In genomic region chr1:1512425-1512824, GRCh38 we compare ENCODE assay signal across 8 cellular contexts. TPM values are rescaled to one million over a fixed set of nuclear protein-coding genes. Genes with fewer than 3 reads are reported as not detected.
DNase-seq lines count a peak whose midpoint lies in the region; ATAC-seq and TF ChIP-seq lines count a peak whose summit lies in the region.
"Not testable (repeated sequence)": the region's sequence is repeated elsewhere in the genome, so short reads cannot be mapped to it uniquely, and the experiment has no call there.

No MANE protein-coding gene starts in this region.

- not testable (repeated sequence) for H3K4me1 ChIP-seq in HUES64 (ENCODE audit: insufficient read depth, low read length); adipocyte (ENCODE audit: control insufficient read depth, insufficient read depth, low read length); mesodermal cell (ENCODE audit: control insufficient read depth, insufficient read depth, low read length, poor library complexity, severe bottlenecking)

- WGBS in HUES64 = under 1% methylated on average over 42 of the region's 52 CpGs
- WGBS in mesodermal cell (ENCODE audit: insufficient coverage in 2 of 2), 2 experiments = 0% methylated on average over 11 to 15 of the region's 52 CpGs

- TF ChIP-seq CTCF in AG10803 (conservative IDR thresholded peaks at IDR 0.05; ENCODE audit: low read length); VCaP (conservative IDR thresholded peaks at IDR 0.05); fibroblast of pulmonary artery (IDR thresholded peaks at IDR 0.05; ENCODE audit: low read length, missing control alignments): not testable (repeated sequence)

- ATAC-seq in GM21423 (IDR thresholded peaks at IDR 0.05; ENCODE audit: unreplicated experiment) = peak; percentile 8

- not testable (repeated sequence) for H3K27me3 ChIP-seq in HUES64 (ENCODE audit: insufficient read depth, low read length); adipocyte (replicated peaks; ENCODE audit: control insufficient read depth, insufficient read depth, low read length)

- not testable (repeated sequence) for DNase-seq in AG10803 (ENCODE audit: low read depth); fibroblast of pulmonary artery (ENCODE audit: low read depth)
- DNase-seq in adipocyte (ENCODE audit: low read depth) = peak; percentile 42
- DNase-seq in stimulated activated CD4-positive, alpha-beta T cell treated with anti-CD3 and anti-CD28 coated beads, Interleukin-15, amount 100 ng/mL, for 24 hours = peak; percentile 31

- H3K4me3 ChIP-seq in AG10803 (ENCODE audit: low read length) = peak overlapping the region; percentile 89
- H3K4me3 ChIP-seq in HUES64 (ENCODE audit: low read length) = peak overlapping the region; percentile 86
- H3K4me3 ChIP-seq in adipocyte (ENCODE audit: low read length) = peak overlapping the region; percentile 80
- peak overlapping the region; percentile 88 for H3K4me3 ChIP-seq in fibroblast of pulmonary artery (replicated peaks; ENCODE audit: low read depth, low read length)
- H3K4me3 ChIP-seq in mesodermal cell (ENCODE audit: extremely low read depth, insufficient read depth, low read length, poor library complexity, severe bottlenecking) = peak overlapping the region; percentile 73

- H3K9me3 ChIP-seq in HUES64 (ENCODE audit: insufficient read depth, low read depth, low read length); adipocyte (ENCODE audit: control insufficient read depth, low read length); mesodermal cell (ENCODE audit: control insufficient read depth, low read length): not testable (repeated sequence)

- H3K27ac ChIP-seq in HUES64 (ENCODE audit: low read depth, low read length); mesodermal cell (ENCODE audit: low read depth, low read length, severe bottlenecking): not testable (repeated sequence)
- peak overlapping the region; percentile 95 for H3K27ac ChIP-seq in VCaP

- not testable (repeated sequence) for H3K36me3 ChIP-seq in HUES64 (ENCODE audit: insufficient read depth, low read length); adipocyte (ENCODE audit: control insufficient read depth, insufficient read depth, low read length, severe bottlenecking)
- peaks cover 20% of the 10 kb centered on the region for H3K36me3 ChIP-seq in mesodermal cell (ENCODE audit: control insufficient read depth, insufficient read depth, low read length)

- H3K9ac ChIP-seq in HUES64 (ENCODE audit: low read depth, low read length) (peak overlapping the region; percentile 57; the same call in 1 of the 2 replicates), adipocyte (ENCODE audit: low read length) (peak overlapping the region; percentile 78)

RNA-seq across cellular contexts. Expression of gene ATAD3A, which starts 0.5 kb away (rescaled TPM):
- polyA plus RNA-seq in HUES64 (2013, experiment 1 of 2) = 35.9 TPM
- polyA plus RNA-seq in HUES64 (2013, experiment 2 of 2) = 29.4 TPM
- 34.4 TPM for polyA plus RNA-seq in mesodermal cell (2013, experiment 1 of 2)
- 30.2 TPM for polyA plus RNA-seq in mesodermal cell (2013, experiment 2 of 2)

RNA-seq across cellular contexts. Expression of gene TMEM240, which starts 28.0 kb away (rescaled TPM):
- 4.4 TPM for polyA plus RNA-seq in HUES64 (2013, experiment 1 of 2)
- polyA plus RNA-seq in HUES64 (2013, experiment 2 of 2) = 7.0 TPM
- polyA plus RNA-seq in mesodermal cell (2013, experiment 1 of 2) = 9.3 TPM
- polyA plus RNA-seq in mesodermal cell (2013, experiment 2 of 2) = 8.6 TPM

RNA-seq across cellular contexts. Expression of gene ATAD3B, which starts 40.9 kb away (rescaled TPM):
- 39.4 TPM for polyA plus RNA-seq in HUES64 (2013, experiment 1 of 2)
- polyA plus RNA-seq in HUES64 (2013, experiment 2 of 2) = 31.8 TPM
- 29.3 TPM for polyA plus RNA-seq in mesodermal cell (2013, experiment 1 of 2)
- 23.8 TPM for polyA plus RNA-seq in mesodermal cell (2013, experiment 2 of 2)
